ENCODE assay signal across 25 cellular contexts in the genomic region with DNA sequence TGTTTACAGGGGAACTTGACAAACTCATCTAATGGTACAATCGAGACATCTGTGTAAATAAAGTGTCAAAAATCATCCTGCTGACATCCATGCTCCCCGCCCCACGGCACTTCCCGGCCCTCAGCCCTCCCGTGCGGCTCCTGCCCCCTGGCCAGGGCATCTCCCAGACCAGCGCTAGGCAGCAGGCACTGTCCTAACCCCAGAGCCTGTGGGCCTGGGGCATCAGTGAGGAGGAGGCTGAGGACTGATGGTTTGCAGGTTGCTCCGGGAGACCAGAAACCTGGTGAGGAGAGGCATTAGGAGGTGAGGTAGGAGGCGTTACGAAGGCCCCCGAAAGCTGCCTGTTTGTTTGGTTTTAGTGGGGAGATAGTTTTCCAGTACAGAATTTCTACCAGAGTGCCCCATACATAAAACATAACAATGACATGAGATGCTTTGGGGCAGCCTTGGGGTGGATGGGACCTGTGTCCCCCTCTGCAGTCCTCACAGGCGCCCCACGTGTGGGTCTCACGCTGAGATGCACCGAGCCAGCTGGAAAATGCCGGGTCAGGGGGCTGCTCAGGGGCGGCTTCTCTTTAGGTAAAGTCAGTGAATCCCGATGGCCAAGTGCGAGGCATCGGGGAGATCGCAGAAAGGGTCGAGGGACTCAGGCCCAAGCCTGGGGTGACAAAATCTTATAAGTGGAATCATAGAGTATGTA.
DNase-seq lines count a peak whose midpoint lies in the region; ATAC-seq, FAIRE-seq and TF ChIP-seq lines count a peak whose summit lies in the region.
"Had no signal": no experiment of that assay in that cellular context is flagged by ENCODE, and none has a peak within 500 bp of the region (broad histone marks: within the 10 kb centered on the region; RNA-seq: fewer than 3 reads in every experiment).

No MANE protein-coding gene starts in this region.

- no peak for DNase-seq in activated naive CD4-positive, alpha-beta T cell treated with anti-CD3 and anti-CD28 coated beads for 36 hours
- no peak for DNase-seq in effector memory CD8-positive, alpha-beta T cell
- no peak for DNase-seq in naive thymus-derived CD4-positive, alpha-beta T cell
- DNase-seq in type B pancreatic cell (ENCODE audit: extremely low spot score, unreplicated experiment) (peak; percentile 66), kidney tubule cell (ENCODE audit: low spot score) (no peak), HepG2 (ENCODE audit: low spot score) (no peak), T-helper 2 cell (no peak)
- DNase-seq: activated CD4-positive, alpha-beta memory T cell treated with anti-CD3 and anti-CD28 coated beads for 36 hours; activated CD4-positive, CD25-positive, alpha-beta regulatory T cell; activated T-cell treated with anti-CD3 and anti-CD28 coated beads, Interleukin-2, amount 50 U/mL, for 1 hour; dermis blood vessel endothelial cell; KG1; NCI-H1417 treated with DMSO at 0.1 percent for 48 hours; NCI-H446; NCI-H82; sigmoid colon; stimulated activated CD4-positive, alpha-beta T cell treated with anti-CD3 and anti-CD28 coated beads, Interleukin-15, amount 100 ng/mL, for 24 hours; T-helper 9 cell had no signal

- H3K27me3 Mint-ChIP-seq in activated naive CD4-positive, alpha-beta T cell treated with anti-CD3 and anti-CD28 coated beads, Interleukin-2, amount 50 U/mL, for 24 hours, result no peaks in the 10 kb centered on the region
- H3K27me3 Mint-ChIP-seq in activated naive CD4-positive, alpha-beta T cell treated with anti-CD3 and anti-CD28 coated beads for 36 hours (ENCODE audit: low read depth), result no peaks in the 10 kb centered on the region
- H3K27me3 Mint-ChIP-seq in effector memory CD8-positive, alpha-beta T cell, result no peaks in the 10 kb centered on the region
- no peaks in the 10 kb centered on the region for H3K27me3 Mint-ChIP-seq in naive thymus-derived CD4-positive, alpha-beta T cell
- peaks cover 3% of the 10 kb centered on the region for H3K27me3 Mint-ChIP-seq in type B pancreatic cell
- H3K27me3 Mint-ChIP-seq: activated CD4-positive, alpha-beta memory T cell treated with anti-CD3 and anti-CD28 coated beads for 36 hours had no signal

- H3K27ac Mint-ChIP-seq in activated naive CD4-positive, alpha-beta T cell treated with anti-CD3 and anti-CD28 coated beads, Interleukin-2, amount 50 U/mL, for 24 hours, result no peak overlapping the region
- no peak overlapping the region for H3K27ac Mint-ChIP-seq in activated naive CD4-positive, alpha-beta T cell treated with anti-CD3 and anti-CD28 coated beads for 36 hours
- H3K27ac Mint-ChIP-seq in effector memory CD8-positive, alpha-beta T cell, result peak overlapping the region; percentile 78 to 90
- H3K27ac Mint-ChIP-seq in naive thymus-derived CD4-positive, alpha-beta T cell, result peak overlapping the region in 8 of 9 donors; percentile 21 to 95 (median 90)
- H3K27ac Mint-ChIP-seq in type B pancreatic cell, result no peak overlapping the region
- H3K27ac Mint-ChIP-seq: activated CD4-positive, alpha-beta memory T cell treated with anti-CD3 and anti-CD28 coated beads for 36 hours; nephron had no signal

- H3K36me3 Mint-ChIP-seq in activated naive CD4-positive, alpha-beta T cell treated with anti-CD3 and anti-CD28 coated beads, Interleukin-2, amount 50 U/mL, for 24 hours, result no peaks in the 10 kb centered on the region
- H3K36me3 Mint-ChIP-seq in activated naive CD4-positive, alpha-beta T cell treated with anti-CD3 and anti-CD28 coated beads for 36 hours (ENCODE audit: low read depth), result peaks cover under 1% of the 10 kb centered on the region
- H3K36me3 Mint-ChIP-seq in effector memory CD8-positive, alpha-beta T cell (ENCODE audit: insufficient read depth), result peaks cover 8% of the 10 kb centered on the region
- peaks cover 0 to 6% (median 3%) of the 10 kb centered on the region in 5 donors for H3K36me3 Mint-ChIP-seq in naive thymus-derived CD4-positive, alpha-beta T cell
- H3K36me3 Mint-ChIP-seq in type B pancreatic cell, result no peaks in the 10 kb centered on the region

- in situ Hi-C loops in HepG2 (cut with HindIII; ENCODE audit: extremely low pct_ligation_motif_present, low pct_unique_long_range_greater_than_20kb), result no loop called here

- 46% methylated on average over 22 of the region's 22 CpGs for WGBS in HepG2 (ENCODE audit: low lambda C conversion rate)

- ATAC-seq in effector memory CD8-positive, alpha-beta T cell (replicated peaks), result no peak
- no peak for ATAC-seq in naive thymus-derived CD4-positive, alpha-beta T cell
- no peak; the same call in 2 of the 3 replicates for ATAC-seq in HepG2
- ATAC-seq: GM12878 had no signal

- H3K4me3 Mint-ChIP-seq in activated naive CD4-positive, alpha-beta T cell treated with anti-CD3 and anti-CD28 coated beads, Interleukin-2, amount 50 U/mL, for 24 hours, result peak overlapping the region; percentile 45
- no peak overlapping the region for H3K4me3 Mint-ChIP-seq in activated naive CD4-positive, alpha-beta T cell treated with anti-CD3 and anti-CD28 coated beads for 36 hours
- no peak overlapping the region for H3K4me3 Mint-ChIP-seq in effector memory CD8-positive, alpha-beta T cell
- H3K4me3 Mint-ChIP-seq in naive thymus-derived CD4-positive, alpha-beta T cell, result no peak overlapping the region
- no peak overlapping the region for H3K4me3 Mint-ChIP-seq in type B pancreatic cell
- H3K4me3 Mint-ChIP-seq: activated CD4-positive, alpha-beta memory T cell treated with anti-CD3 and anti-CD28 coated beads for 36 hours; nephron had no signal

- H3K36me3 ChIP-seq in naive thymus-derived CD4-positive, alpha-beta T cell (ENCODE audit: control insufficient read depth in 2 of 3, insufficient read depth in 3 of 3, low read length in 3 of 3), result no peaks in the 10 kb centered on the region
- no peaks in the 10 kb centered on the region for H3K36me3 ChIP-seq in HepG2 (replicated peaks in 1 of 2; ENCODE audit: control insufficient read depth in 1 of 2, insufficient read depth in 2 of 2, low read length in 2 of 2)
- H3K36me3 ChIP-seq: sigmoid colon, upper lobe of left lung had no signal

- TF ChIP-seq CTCF in type B pancreatic cell (conservative IDR thresholded peaks at IDR 0.05) (no peak), HepG2 (CRISPR knock-in tag; IDR thresholded peaks at IDR 0.05) (no peak)

- H3K9ac ChIP-seq in HepG2 (ENCODE audit: insufficient read depth, low read depth, low read length), result no peak overlapping the region

- no peak overlapping the region for H3K4me3 ChIP-seq in naive thymus-derived CD4-positive, alpha-beta T cell (ENCODE audit: low read length)
- no peak overlapping the region for H3K4me3 ChIP-seq in HepG2 (replicated peaks in 1 of 3; ENCODE audit: insufficient read depth in 1 of 3, low read depth in 2 of 3, low read length in 3 of 3)
- H3K4me3 ChIP-seq: A549, GM12878, sigmoid colon, upper lobe of left lung had no signal

- FAIRE-seq in HepG2 (lab: Jason Lieb, UNC), result no peak
- FAIRE-seq: A549, bronchial epithelial cell, H1 had no signal

- H3K4me1 Mint-ChIP-seq in activated naive CD4-positive, alpha-beta T cell treated with anti-CD3 and anti-CD28 coated beads, Interleukin-2, amount 50 U/mL, for 24 hours, result peaks cover 22% of the 10 kb centered on the region
- peaks cover 17% of the 10 kb centered on the region for H3K4me1 Mint-ChIP-seq in activated naive CD4-positive, alpha-beta T cell treated with anti-CD3 and anti-CD28 coated beads for 36 hours (ENCODE audit: low read depth)
- H3K4me1 Mint-ChIP-seq in effector memory CD8-positive, alpha-beta T cell (ENCODE audit: low read depth in 2 of 2), result peaks cover 15 to 19% of the 10 kb centered on the region in 2 donors
- H3K4me1 Mint-ChIP-seq in naive thymus-derived CD4-positive, alpha-beta T cell, result peaks cover 6 to 31% (median 23%) of the 10 kb centered on the region in 7 donors
- no peaks in the 10 kb centered on the region for H3K4me1 Mint-ChIP-seq in type B pancreatic cell (ENCODE audit: unreplicated experiment)

- BruUV-seq in HepG2 (replicated peaks; lab: Mats Ljungman, UMichigan), result no TSS peak

- POLR2A ChIA-PET in naive thymus-derived CD4-positive, alpha-beta T cell (lab: Charles Lee), result interaction anchor here (1.2 to 1.8 kb wide), 2 partner anchors 18 to 48 kb away, joined by 4 to 6 read pairs; no protein-coding TSS in a partner anchor
- POLR2A ChIA-PET in HepG2 (lab: Yijun Ruan, JAX), result no interaction called here

- intact Hi-C loops in activated naive CD4-positive, alpha-beta T cell treated with anti-CD3 and anti-CD28 coated beads for 36 hours (cut with micrococcal nuclease), result no loop called here
- intact Hi-C loops in naive thymus-derived CD4-positive, alpha-beta T cell (cut with micrococcal nuclease), result loop anchor here in 1 of 2 donors (2.0 kb wide), 2 partner anchors 17 to 103 kb away; no protein-coding TSS in a partner anchor
- intact Hi-C loops in HepG2 (cut with micrococcal nuclease; ENCODE audit: unreplicated experiment), result no loop called here

- no peak for TF ChIP-seq POLR2A in HepG2 (IDR thresholded peaks at IDR 0.05; ENCODE audit: insufficient read depth in 1 of 2, low read depth in 2 of 2, low read length in 2 of 2)

- H2AFZ ChIP-seq in HepG2 (ENCODE audit: low read length), result no peak overlapping the region

- H4K20me1 ChIP-seq in HepG2 (ENCODE audit: insufficient read depth, low read length), result no peaks in the 10 kb centered on the region

- TF ChIP-seq EP300 in HepG2 (IDR thresholded peaks at IDR 0.05; ENCODE audit: low read depth in 2 of 2, low read length in 2 of 2), result no peak
- no peak for TF ChIP-seq EP300 in HepG2 (CRISPR knock-in tag; IDR thresholded peaks at IDR 0.05; ENCODE audit: borderline replicate concordance)

- no peaks in the 10 kb centered on the region for H3K27me3 ChIP-seq in naive thymus-derived CD4-positive, alpha-beta T cell (ENCODE audit: control insufficient read depth in 2 of 2, insufficient read depth in 2 of 2, low read length in 2 of 2)
- peaks cover 6 to 32% of the 10 kb centered on the region in 2 experiments; a peak in 4 of 5 replicates for H3K27me3 ChIP-seq in HepG2 (ENCODE audit: control insufficient read depth in 1 of 2, insufficient read depth in 2 of 2, low read length in 2 of 2)
- H3K27me3 ChIP-seq: upper lobe of left lung had no signal

- no peaks in the 10 kb centered on the region for H3K9me3 ChIP-seq in naive thymus-derived CD4-positive, alpha-beta T cell (ENCODE audit: control insufficient read depth in 2 of 3, low read length in 3 of 3)
- H3K9me3 ChIP-seq in HepG2 (ENCODE audit: low read length), result no peaks in the 10 kb centered on the region; the same call in 1 of the 2 replicates
- H3K9me3 ChIP-seq: A549, sigmoid colon, upper lobe of left lung had no signal

- H3K4me2 ChIP-seq in HepG2 (ENCODE audit: low read depth, low read length), result no peak overlapping the region
- H3K4me2 ChIP-seq: A549 had no signal

- H3K27ac ChIP-seq in naive thymus-derived CD4-positive, alpha-beta T cell (ENCODE audit: low read depth, low read length), result no peak overlapping the region
- H3K27ac ChIP-seq in HepG2 (ENCODE audit: extremely low read length, insufficient read depth, low read length), result no peak overlapping the region
- H3K27ac ChIP-seq: A549, sigmoid colon, upper lobe of left lung had no signal

- CTCF ChIA-PET in activated naive CD4-positive, alpha-beta T cell treated with anti-CD3 and anti-CD28 coated beads for 36 hours (lab: Charles Lee), result no interaction called here
- CTCF ChIA-PET in naive thymus-derived CD4-positive, alpha-beta T cell (lab: Charles Lee), result no interaction called here
- CTCF ChIA-PET in HepG2 (lab: Yijun Ruan, JAX; ENCODE audit: low intra/inter-chr PET ratio, low total read pairs), result no interaction called here

- H3K9me3 Mint-ChIP-seq in activated naive CD4-positive, alpha-beta T cell treated with anti-CD3 and anti-CD28 coated beads, Interleukin-2, amount 50 U/mL, for 24 hours, result no peaks in the 10 kb centered on the region
- no peaks in the 10 kb centered on the region for H3K9me3 Mint-ChIP-seq in activated naive CD4-positive, alpha-beta T cell treated with anti-CD3 and anti-CD28 coated beads for 36 hours
- H3K9me3 Mint-ChIP-seq in effector memory CD8-positive, alpha-beta T cell, result no peaks in the 10 kb centered on the region
- peaks cover 0 to 6% (median 0%) of the 10 kb centered on the region in 11 donors for H3K9me3 Mint-ChIP-seq in naive thymus-derived CD4-positive, alpha-beta T cell
- H3K9me3 Mint-ChIP-seq in type B pancreatic cell, result no peaks in the 10 kb centered on the region
- H3K9me3 Mint-ChIP-seq: activated CD4-positive, alpha-beta memory T cell treated with anti-CD3 and anti-CD28 coated beads for 36 hours had no signal

- no peaks in the 10 kb centered on the region for H3K79me2 ChIP-seq in HepG2 (ENCODE audit: insufficient read depth, low read length)

- H3K4me1 ChIP-seq in naive thymus-derived CD4-positive, alpha-beta T cell (ENCODE audit: control insufficient read depth in 2 of 2, insufficient read depth in 2 of 2, low read length in 2 of 2), result peaks cover 13 to 14% of the 10 kb centered on the region in 2 donors
- peaks cover 8% of the 10 kb centered on the region for H3K4me1 ChIP-seq in HepG2 (ENCODE audit: insufficient read depth, low read length)
- H3K4me1 ChIP-seq: A549, sigmoid colon, upper lobe of left lung had no signal

- no peak for TF ChIP-seq RAD21 in HepG2 (CRISPR knock-in tag; IDR thresholded peaks at IDR 0.05)

Comparison
In these comparisons a context has a peak if more than half of its experiments do, and no peak if none do; other contexts are left out.
1. H3K27ac Mint-ChIP-seq: peak in effector memory CD8-positive, alpha-beta T cell (2 of 2) and naive thymus-derived CD4-positive, alpha-beta T cell (8 of 9); none in activated naive CD4-positive, alpha-beta T cell treated with anti-CD3 and anti-CD28 coated beads, Interleukin-2, amount 50 U/mL, for 24 hours (single experiment), activated naive CD4-positive, alpha-beta T cell treated with anti-CD3 and anti-CD28 coated beads for 36 hours (single experiment) and type B pancreatic cell (single experiment).